ENCODE assay signal across 9 cellular contexts in genomic region chr1:150629115-150629928, GRCh38.
DNase-seq lines count a peak whose midpoint lies in the region; ATAC-seq lines count a peak whose summit lies in the region.
"Had no signal": no experiment of that assay in that cellular context is flagged by ENCODE, and none has a peak within 500 bp of the region (broad histone marks: within the 10 kb centered on the region; RNA-seq: fewer than 3 reads in every experiment).

ENSA (minus strand) TSS chr1:150629612; CDS start chr1:150629470, 142 bp downstream.

- ATAC-seq in GM19043 (IDR thresholded peaks at IDR 0.05; ENCODE audit: low read depth, unreplicated experiment), result peak; percentile 90
- ATAC-seq in HG03354 (IDR thresholded peaks at IDR 0.05; ENCODE audit: poor library complexity, severe bottlenecking, unreplicated experiment), result peak; percentile 92
- peak; percentile 92 for ATAC-seq in central memory CD8-positive, alpha-beta T cell (replicated peaks; ENCODE audit: extremely low read depth, poor library complexity, severe bottlenecking)

- no peaks in the 10 kb centered on the region for H3K9me3 Mint-ChIP-seq in central memory CD8-positive, alpha-beta T cell
- H3K9me3 Mint-ChIP-seq: dendritic cell treated with granulocyte-macrophage colony-stimulating factor and Interleukin-4, amounts not matched to agents 40 ng/mL and 50 ng/mL, for 4 days had no signal

- peak; percentile 95 for DNase-seq in AG20443 (ENCODE audit: low spot score)
- DNase-seq in NCI-H446 (lab: John Stamatoyannopoulos, UW), result peak; percentile 99 to 100
- DNase-seq in activated CD4-positive, CD25-positive, alpha-beta regulatory T cell treated with anti-CD3 and anti-CD28 coated beads, Interleukin-2, amount 50 U/mL, for 16 hours (ENCODE audit: low read depth, low spot score), result peak; percentile 94
- peak; percentile 89 to 96 for DNase-seq in central memory CD8-positive, alpha-beta T cell (ENCODE audit: low spot score in 2 of 2)
- peak; percentile 100 for DNase-seq in iris pigment epithelial cell (ENCODE audit: low read depth)
- peak; percentile 88 to 91 for DNase-seq in stimulated activated CD4-positive, alpha-beta T cell treated with anti-CD3 and anti-CD28 coated beads, Interleukin-12 subunit alpha, Interleukin-12 subunit beta, amount 100 ng/mL, for 24 hours (ENCODE audit: low read depth in 2 of 2)

- H3K27ac Mint-ChIP-seq in central memory CD8-positive, alpha-beta T cell (ENCODE audit: low read depth), result peak within 1 kb of the TSS; percentile 42
- H3K27ac Mint-ChIP-seq: dendritic cell treated with granulocyte-macrophage colony-stimulating factor and Interleukin-4, amounts not matched to agents 40 ng/mL and 50 ng/mL, for 4 days had no signal

- H3K4me1 Mint-ChIP-seq in central memory CD8-positive, alpha-beta T cell, result peaks cover 5% of the 10 kb centered on the region

- no peaks in the 10 kb centered on the region for H3K27me3 Mint-ChIP-seq in central memory CD8-positive, alpha-beta T cell
- H3K27me3 Mint-ChIP-seq: dendritic cell treated with granulocyte-macrophage colony-stimulating factor and Interleukin-4, amounts not matched to agents 40 ng/mL and 50 ng/mL, for 4 days had no signal

- peaks cover 31% of the 10 kb centered on the region for H3K36me3 Mint-ChIP-seq in central memory CD8-positive, alpha-beta T cell (ENCODE audit: insufficient read depth)

- H3K4me3 Mint-ChIP-seq in central memory CD8-positive, alpha-beta T cell, result no peak within 1 kb of the TSS
- H3K4me3 Mint-ChIP-seq: dendritic cell treated with granulocyte-macrophage colony-stimulating factor and Interleukin-4, amounts not matched to agents 40 ng/mL and 50 ng/mL, for 4 days had no signal

Comparison
In these comparisons a context has a peak if more than half of its experiments do, and no peak if none do; other contexts are left out.
1. Peak in every context shown above with its lines: DNase-seq and ATAC-seq.